ENCODE assay signal across 8 cellular contexts in genomic region chr5:115838885-115839518, GRCh38. TPM values are rescaled to one million over a fixed set of nuclear protein-coding genes. Genes with fewer than 3 reads are reported as not detected.
DNase-seq lines count a peak whose midpoint lies in the region; ATAC-seq and TF ChIP-seq lines count a peak whose summit lies in the region.

No MANE protein-coding gene starts in this region.

- H3K4me1 Mint-ChIP-seq in H9 = peaks cover 20 to 26% of the 10 kb centered on the region in 2 experiments
- H3K4me1 Mint-ChIP-seq in stimulated activated naive CD8-positive, alpha-beta T cell treated with anti-CD3 and anti-CD28 coated beads, Interleukin-15, Interleukin-2, amounts not matched to agents 100 ng/mL and 50 ng/mL, for 24 hours (ENCODE audit: low read depth) = peaks cover 53% of the 10 kb centered on the region

- no peak overlapping the region for H3K4ac ChIP-seq in H9 (ENCODE audit: low read depth, low read length)

- H4K5ac ChIP-seq in H9 (ENCODE audit: insufficient read length, low read depth, low read length) = no peak overlapping the region

- peak overlapping the region; percentile 36; the same call in 1 of the 2 replicates for H3K4me3 ChIP-seq in iPS-20b (ENCODE audit: low read length)

- peak overlapping the region; percentile 96 to 97 for H3K4me3 Mint-ChIP-seq in H9
- H3K4me3 Mint-ChIP-seq in stimulated activated naive CD8-positive, alpha-beta T cell treated with anti-CD3 and anti-CD28 coated beads, Interleukin-15, Interleukin-2, amounts not matched to agents 100 ng/mL and 50 ng/mL, for 24 hours = peak overlapping the region; percentile 95

- H2BK20ac ChIP-seq in H9 (ENCODE audit: low read depth, low read length, poor library complexity, severe bottlenecking) = no peak overlapping the region

- H3K27me3 Mint-ChIP-seq in H9 (ENCODE audit: low read depth) = no peaks in the 10 kb centered on the region
- no peaks in the 10 kb centered on the region for H3K27me3 Mint-ChIP-seq in stimulated activated naive CD8-positive, alpha-beta T cell treated with anti-CD3 and anti-CD28 coated beads, Interleukin-15, Interleukin-2, amounts not matched to agents 100 ng/mL and 50 ng/mL, for 24 hours

- peak; percentile 70 for TF ChIP-seq CTCF in H9 (conservative IDR thresholded peaks at IDR 0.05)

- no peak overlapping the region for H4K8ac ChIP-seq in H9 (replicated peaks; ENCODE audit: insufficient read length, low read depth, low read length)

- no peak overlapping the region for H3K18ac ChIP-seq in H9 (ENCODE audit: insufficient read length, low read depth, low read length)

- H4K91ac ChIP-seq in H9 (ENCODE audit: insufficient read length, low read depth, low read length) = no peak overlapping the region

- peaks cover 9% of the 10 kb centered on the region; the same call in 1 of the 2 replicates for H3K79me2 ChIP-seq in H9 (ENCODE audit: insufficient read depth, low read length)

- H2BK120ac ChIP-seq in H9 (ENCODE audit: low read depth, low read length, poor library complexity, severe bottlenecking) = no peak overlapping the region

- peaks cover 10% of the 10 kb centered on the region for H3K79me1 ChIP-seq in H9 (ENCODE audit: insufficient read depth, low read depth, low read length, poor library complexity, severe bottlenecking)

- WGBS in H9 (ENCODE audit: extremely low coverage, insufficient read length, low lambda C conversion rate) = no CpG with 5 or more reads among the region's 10 CpGs

- peak; percentile 14 to 26 for ATAC-seq in activated naive CD4-positive, alpha-beta T cell treated with anti-CD3 and anti-CD28 coated beads, Interleukin-2, amount 50 U/mL, for 72 hours

- no peak overlapping the region for H2BK5ac ChIP-seq in H9 (ENCODE audit: insufficient read length, low read length)

- H3K36me3 ChIP-seq in iPS-20b (ENCODE audit: insufficient read depth, low read depth, low read length) = peaks cover 46% of the 10 kb centered on the region

- H3K36me3 Mint-ChIP-seq in H9 (ENCODE audit: insufficient read depth in 1 of 3, low read depth in 3 of 3) = peaks cover 14 to 38% (median 36%) of the 10 kb centered on the region in 3 experiments; a peak in 6 of 7 replicates
- H3K36me3 Mint-ChIP-seq in activated naive CD4-positive, alpha-beta T cell treated with anti-CD3 and anti-CD28 coated beads, Interleukin-2, amount 50 U/mL, for 72 hours = peaks cover 23 to 29% of the 10 kb centered on the region in 2 donors
- peaks cover 37% of the 10 kb centered on the region for H3K36me3 Mint-ChIP-seq in stimulated activated naive CD8-positive, alpha-beta T cell treated with anti-CD3 and anti-CD28 coated beads, Interleukin-15, Interleukin-2, amounts not matched to agents 100 ng/mL and 50 ng/mL, for 24 hours (ENCODE audit: low read depth)

- peaks cover 8% of the 10 kb centered on the region for H3K23me2 ChIP-seq in H9 (ENCODE audit: insufficient read length, low read depth, low read length, poor library complexity, severe bottlenecking)

- no peaks in the 10 kb centered on the region for H3K9me3 ChIP-seq in H9 (ENCODE audit: control insufficient read depth, low read depth, low read length)
- H3K9me3 ChIP-seq in iPS-20b (ENCODE audit: insufficient read depth, low read depth, low read length) = no peaks in the 10 kb centered on the region

- H3K27ac Mint-ChIP-seq in H9 = no peak overlapping the region
- no peak overlapping the region for H3K27ac Mint-ChIP-seq in activated naive CD4-positive, alpha-beta T cell treated with anti-CD3 and anti-CD28 coated beads, Interleukin-2, amount 50 U/mL, for 72 hours
- peak overlapping the region; percentile 86 for H3K27ac Mint-ChIP-seq in stimulated activated naive CD8-positive, alpha-beta T cell treated with anti-CD3 and anti-CD28 coated beads, Interleukin-15, Interleukin-2, amounts not matched to agents 100 ng/mL and 50 ng/mL, for 24 hours

- peak; percentile 25 for DNase-seq in activated naive CD4-positive, alpha-beta T cell treated with Interleukin-2 at 50 U/mL for 16 hours
- DNase-seq in activated naive CD4-positive, alpha-beta T cell treated with anti-CD3 and anti-CD28 coated beads, Interleukin-2, amount 50 U/mL, for 16 hours = no peak
- DNase-seq in H9 = no peak
- peak; percentile 56 for DNase-seq in NCI-H446 treated with DMSO at 0.1 percent for 48 hours (lab: John Stamatoyannopoulos, UW)
- peak in 1 of 2 donors; percentile 13 for DNase-seq in activated naive CD4-positive, alpha-beta T cell treated with anti-CD3 and anti-CD28 coated beads, Interleukin-2, amount 50 U/mL, for 72 hours (ENCODE audit: low spot score in 2 of 2)
- no peak for DNase-seq in HPDE6-E6E7 (ENCODE audit: extremely low spot score)

- no peaks in the 10 kb centered on the region for H4K20me1 ChIP-seq in H9 (ENCODE audit: control insufficient read depth, insufficient read depth, insufficient read length)

- H3K4me1 ChIP-seq in H9 (ENCODE audit: insufficient read depth, low read length) (no peaks in the 10 kb centered on the region), iPS-20b (ENCODE audit: insufficient read depth, low read length) (peaks cover 2% of the 10 kb centered on the region)

- no peak overlapping the region for H2AFZ ChIP-seq in H9 (ENCODE audit: low read length)

- no peak overlapping the region for H2BK15ac ChIP-seq in H9 (ENCODE audit: low read depth, low read length)

- no peak overlapping the region for H3K56ac ChIP-seq in H9 (ENCODE audit: insufficient read length, low read depth, low read length)

- H3K14ac ChIP-seq in H9 (ENCODE audit: insufficient read depth, low read length) = no peak overlapping the region

- H3T11ph ChIP-seq in H9 (ENCODE audit: low read length) = no peak overlapping the region

- H3K9ac ChIP-seq in H9 (ENCODE audit: extremely low read depth, insufficient read length, low read length) = no peak overlapping the region
- no peak overlapping the region for H3K9ac ChIP-seq in iPS-20b (ENCODE audit: low read depth, low read length)

- H3K27me3 ChIP-seq in H9 (ENCODE audit: insufficient read depth, low read length) (no peaks in the 10 kb centered on the region), iPS-20b (ENCODE audit: insufficient read depth, low read length) (peaks cover 12% of the 10 kb centered on the region)

- H3K9me3 Mint-ChIP-seq in H9 = no peaks in the 10 kb centered on the region
- H3K9me3 Mint-ChIP-seq in activated naive CD4-positive, alpha-beta T cell treated with anti-CD3 and anti-CD28 coated beads, Interleukin-2, amount 50 U/mL, for 72 hours = no peaks in the 10 kb centered on the region
- no peaks in the 10 kb centered on the region for H3K9me3 Mint-ChIP-seq in stimulated activated naive CD8-positive, alpha-beta T cell treated with anti-CD3 and anti-CD28 coated beads, Interleukin-15, Interleukin-2, amounts not matched to agents 100 ng/mL and 50 ng/mL, for 24 hours

- peak overlapping the region; percentile 6 for H3K4me2 ChIP-seq in H9 (ENCODE audit: insufficient read depth, insufficient read length, low read length)

- H3K27ac ChIP-seq in H9 (ENCODE audit: insufficient read length, low read depth, low read length) = no peak overlapping the region
- H3K27ac ChIP-seq in iPS-20b (ENCODE audit: low read length) = no peak overlapping the region

- H2BK12ac ChIP-seq in H9 (ENCODE audit: insufficient read length, low read depth, low read length) = no peak overlapping the region

- no peak overlapping the region for H2AK5ac ChIP-seq in H9 (ENCODE audit: insufficient read length, low read length)

- no peak overlapping the region for H3K23ac ChIP-seq in H9 (ENCODE audit: insufficient read length, low read depth, low read length)

RNA-seq across cellular contexts. Expression of gene ATG12, which starts 2.4 kb away (rescaled TPM):
- total RNA-seq in H9 (2021) = 46.3 and 52.9 TPM in 2 replicates
- total RNA-seq in activated naive CD4-positive, alpha-beta T cell treated with anti-CD3 and anti-CD28 coated beads, Interleukin-2, amount 50 U/mL, for 72 hours = 10 to 100 TPM; 45.3 to 59.0 TPM

RNA-seq across cellular contexts. Expression of gene AP3S1, which starts 2.7 kb away (rescaled TPM):
- 74.5 and 78.4 TPM in 2 replicates for total RNA-seq in H9 (2021)
- 100 to 1,000 TPM in 1 of 2 donors, 10 to 100 TPM in 1; 47.6 to 126 TPM for total RNA-seq in activated naive CD4-positive, alpha-beta T cell treated with anti-CD3 and anti-CD28 coated beads, Interleukin-2, amount 50 U/mL, for 72 hours

RNA-seq across cellular contexts. Expression of gene CDO1, which starts 22.5 kb away (rescaled TPM):
- total RNA-seq in H9 (2021) = 11.2 and 12.2 TPM in 2 replicates
- 1 to 10 TPM in 1 of 2 donors, not detected in 1; 1.9 TPM for total RNA-seq in activated naive CD4-positive, alpha-beta T cell treated with anti-CD3 and anti-CD28 coated beads, Interleukin-2, amount 50 U/mL, for 72 hours

Comparison
In these comparisons a context has a peak if more than half of its experiments do, and no peak if none do; other contexts are left out.
1. DNase-seq: peak in activated naive CD4-positive, alpha-beta T cell treated with Interleukin-2 at 50 U/mL for 16 hours (single experiment) and NCI-H446 treated with DMSO at 0.1 percent for 48 hours (single experiment); none in activated naive CD4-positive, alpha-beta T cell treated with anti-CD3 and anti-CD28 coated beads, Interleukin-2, amount 50 U/mL, for 16 hours (single experiment), H9 (single experiment) and HPDE6-E6E7 (single experiment).